8 cellular contexts compared by ENCODE assay signal in genomic region chr1:153963030-153963849, GRCh38. TPM values are rescaled to one million over a fixed set of nuclear protein-coding genes. Genes with fewer than 3 reads are reported as not detected.
DNase-seq lines count a peak whose midpoint lies in the region; ATAC-seq and TF ChIP-seq lines count a peak whose summit lies in the region.

A gene with protein sequence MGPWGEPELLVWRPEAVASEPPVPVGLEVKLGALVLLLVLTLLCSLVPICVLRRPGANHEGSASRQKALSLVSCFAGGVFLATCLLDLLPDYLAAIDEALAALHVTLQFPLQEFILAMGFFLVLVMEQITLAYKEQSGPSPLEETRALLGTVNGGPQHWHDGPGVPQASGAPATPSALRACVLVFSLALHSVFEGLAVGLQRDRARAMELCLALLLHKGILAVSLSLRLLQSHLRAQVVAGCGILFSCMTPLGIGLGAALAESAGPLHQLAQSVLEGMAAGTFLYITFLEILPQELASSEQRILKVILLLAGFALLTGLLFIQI (minus strand): TSS chr1:153963537. CDS start chr1:153962715, 822 bp downstream.

- peaks cover 33% of the 10 kb centered on the region for H3K79me2 ChIP-seq in KMS-11 (ENCODE audit: insufficient read depth, low read depth)

- peak within 1 kb of the TSS; percentile 25 for H3K27ac ChIP-seq in KMS-11
- peak within 1 kb of the TSS; percentile 93 for H3K27ac ChIP-seq in epithelial cell of prostate

- TF ChIP-seq CTCF in KMS-11 (conservative IDR thresholded peaks at IDR 0.05; ENCODE audit: low read depth, low read length): no peak

- H3K4me1 ChIP-seq in KMS-11 (ENCODE audit: low read depth, poor library complexity, severe bottlenecking): peaks cover 61% of the 10 kb centered on the region

- peak within 1 kb of the TSS; percentile 72 for H2AFZ ChIP-seq in KMS-11 (ENCODE audit: low read depth)

- H4K20me1 ChIP-seq in KMS-11 (ENCODE audit: insufficient read depth): no peaks in the 10 kb centered on the region

- H3K36me3 ChIP-seq in KMS-11 (ENCODE audit: insufficient read depth): no peaks in the 10 kb centered on the region

- no peaks in the 10 kb centered on the region for H3K27me3 ChIP-seq in KMS-11 (ENCODE audit: insufficient read depth, low read depth)

- peak; percentile 97 for DNase-seq in D341Med (ENCODE audit: low spot score)
- peak; percentile 91 for DNase-seq in activated T-cell treated with anti-CD3 and anti-CD28 coated beads for 48 hours (ENCODE audit: low read depth)
- DNase-seq in epithelial cell of prostate (ENCODE audit: low read depth, low spot score): peak; percentile 72
- DNase-seq in mucosa of gallbladder (ENCODE audit: low spot score): peak; percentile 98
- DNase-seq in stimulated activated CD8-positive, alpha-beta memory T cell treated with anti-CD3 and anti-CD28 coated beads, Interleukin-4, amount 100 ng/mL, for 24 hours (ENCODE audit: low read depth): peak; percentile 90

- peak within 1 kb of the TSS; percentile 48 for H3K9ac ChIP-seq in KMS-11

- peak; percentile 43 for ATAC-seq in GM21576 (IDR thresholded peaks at IDR 0.05; ENCODE audit: unreplicated experiment)

- H3K4me3 ChIP-seq in KMS-11 (IDR thresholded peaks at IDR 0.05; ENCODE audit: insufficient read depth, low read depth, low read length): peak within 1 kb of the TSS; percentile 98

- H3K4me2 ChIP-seq in KMS-11: peak within 1 kb of the TSS; percentile 99

TF ChIP-seq in PFSK-1, 5 proteins besides CTCF, POLR2A, EP300 and RAD21:
- TF ChIP-seq POLR2AphosphoS5 (IDR thresholded peaks at IDR 0.05; ENCODE audit: low read depth, low read length): peak; percentile 82
- 0 out of 2 replicates have a peak, but pooled peaks have one; percentile 10 for TF ChIP-seq SIN3A (IDR thresholded peaks at IDR 0.05; ENCODE audit: borderline replicate concordance, insufficient read depth, low read length)
- TF ChIP-seq TAF1 (IDR thresholded peaks at IDR 0.05; ENCODE audit: borderline replicate concordance, insufficient read depth, low read length): peak; percentile 75; the same call in 1 of the 2 replicates
- TF ChIP-seq, protein P1, sequence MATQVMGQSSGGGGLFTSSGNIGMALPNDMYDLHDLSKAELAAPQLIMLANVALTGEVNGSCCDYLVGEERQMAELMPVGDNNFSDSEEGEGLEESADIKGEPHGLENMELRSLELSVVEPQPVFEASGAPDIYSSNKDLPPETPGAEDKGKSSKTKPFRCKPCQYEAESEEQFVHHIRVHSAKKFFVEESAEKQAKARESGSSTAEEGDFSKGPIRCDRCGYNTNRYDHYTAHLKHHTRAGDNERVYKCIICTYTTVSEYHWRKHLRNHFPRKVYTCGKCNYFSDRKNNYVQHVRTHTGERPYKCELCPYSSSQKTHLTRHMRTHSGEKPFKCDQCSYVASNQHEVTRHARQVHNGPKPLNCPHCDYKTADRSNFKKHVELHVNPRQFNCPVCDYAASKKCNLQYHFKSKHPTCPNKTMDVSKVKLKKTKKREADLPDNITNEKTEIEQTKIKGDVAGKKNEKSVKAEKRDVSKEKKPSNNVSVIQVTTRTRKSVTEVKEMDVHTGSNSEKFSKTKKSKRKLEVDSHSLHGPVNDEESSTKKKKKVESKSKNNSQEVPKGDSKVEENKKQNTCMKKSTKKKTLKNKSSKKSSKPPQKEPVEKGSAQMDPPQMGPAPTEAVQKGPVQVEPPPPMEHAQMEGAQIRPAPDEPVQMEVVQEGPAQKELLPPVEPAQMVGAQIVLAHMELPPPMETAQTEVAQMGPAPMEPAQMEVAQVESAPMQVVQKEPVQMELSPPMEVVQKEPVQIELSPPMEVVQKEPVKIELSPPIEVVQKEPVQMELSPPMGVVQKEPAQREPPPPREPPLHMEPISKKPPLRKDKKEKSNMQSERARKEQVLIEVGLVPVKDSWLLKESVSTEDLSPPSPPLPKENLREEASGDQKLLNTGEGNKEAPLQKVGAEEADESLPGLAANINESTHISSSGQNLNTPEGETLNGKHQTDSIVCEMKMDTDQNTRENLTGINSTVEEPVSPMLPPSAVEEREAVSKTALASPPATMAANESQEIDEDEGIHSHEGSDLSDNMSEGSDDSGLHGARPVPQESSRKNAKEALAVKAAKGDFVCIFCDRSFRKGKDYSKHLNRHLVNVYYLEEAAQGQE (IDR thresholded peaks at IDR 0.05; ENCODE audit: insufficient read depth in 1 of 2, low read depth in 2 of 2, low read length in 2 of 2): 0 out of 4 replicates have a peak, but pooled peaks of 1 of the 2 experiments have one; percentile 18
- no peak for TF ChIP-seq FOXP2 (optimal IDR thresholded peaks at IDR 0.05; ENCODE audit: borderline replicate concordance, extremely low read depth, extremely low read length, insufficient read depth)

RNA-seq across cellular contexts. Expression of the gene that starts here (rescaled TPM):
- 112 TPM for polyA plus RNA-seq in PFSK-1 (2012; ENCODE audit: insufficient read length, low read depth)
- 119 TPM for total RNA-seq in mucosa of gallbladder

Comparison
In these comparisons a context has a peak if more than half of its experiments do, and no peak if none do; other contexts are left out.
1. Peak in every context shown above with its lines: DNase-seq, ATAC-seq, H3K4me3 ChIP-seq and H3K27ac ChIP-seq.